8 cellular contexts compared by ENCODE assay signal in genomic region chr19:55546822-55547614, GRCh38. TPM values are rescaled to one million over a fixed set of nuclear protein-coding genes. Genes with fewer than 3 reads are reported as not detected.
A peak's percentile ranks its signal among the peaks of the same experiment; 100 is the strongest.
DNase-seq lines count a peak whose midpoint lies in the region; ATAC-seq and TF ChIP-seq lines count a peak whose summit lies in the region.

No MANE protein-coding gene starts in this region.

- H3K4me1 ChIP-seq in BLaER1 (peaks cover 77% of the 10 kb centered on the region), PC-3 (ENCODE audit: insufficient read depth, low read length) (peaks cover 43% of the 10 kb centered on the region)

- peaks cover 3% of the 10 kb centered on the region for H3F3A ChIP-seq in PC-3 (ENCODE audit: low read length, unreplicated experiment)

- H4K20me1 ChIP-seq in BLaER1 = no peaks in the 10 kb centered on the region
- H4K20me1 ChIP-seq in PC-3 (ENCODE audit: low read length) = no peaks in the 10 kb centered on the region

- peak overlapping the region; percentile 95 for H3K27ac ChIP-seq in BLaER1
- H3K27ac ChIP-seq in PC-3 (ENCODE audit: low read length) = peak overlapping the region; percentile 80

- ATAC-seq in PC-3 (peak; percentile 79), omental fat pad (ENCODE audit: low FRiP score) (peak; percentile 87), HG02759 (IDR thresholded peaks at IDR 0.05; ENCODE audit: unreplicated experiment) (no peak), HG02884 (IDR thresholded peaks at IDR 0.05; ENCODE audit: unreplicated experiment) (no peak)

- H3K9me3 ChIP-seq in BLaER1 (no peaks in the 10 kb centered on the region), PC-3 (ENCODE audit: low read length) (no peaks in the 10 kb centered on the region)

- H3K27me3 ChIP-seq in BLaER1 (no peaks in the 10 kb centered on the region), PC-3 (ENCODE audit: low read length) (no peaks in the 10 kb centered on the region)

- H3K4me2 ChIP-seq in BLaER1 (peak overlapping the region; percentile 85), PC-3 (ENCODE audit: low read length) (peak overlapping the region; percentile 72)

- H2AFZ ChIP-seq in PC-3 (ENCODE audit: low read length) = peak overlapping the region; percentile 1; the same call in 1 of the 2 replicates

- peak; percentile 92 for DNase-seq in PC-3
- peak; percentile 94 for DNase-seq in fibroblast of mammary gland (ENCODE audit: low read depth)
- DNase-seq in omental fat pad (ENCODE audit: low spot score) = peak; percentile 66
- DNase-seq in NCI-H1417 treated with DMSO at 0.1 percent for 48 hours (lab: John Stamatoyannopoulos, UW) = no peak
- DNase-seq in activated T-cell treated with anti-CD3 and anti-CD28 coated beads for 4 hours = no peak

- POLR2A ChIA-PET in PC-3 (lab: Charles Lee; ENCODE audit: unreplicated experiment) = no interaction called here

- CTCF ChIA-PET in PC-3 (lab: Charles Lee) = no interaction called here

- no peaks in the 10 kb centered on the region for H3K9me2 ChIP-seq in PC-3 (replicated peaks; ENCODE audit: low read length)

- no TSS peak for BruUV-seq in PC-3 (replicated peaks; lab: Mats Ljungman, UMichigan)

- TF ChIP-seq CTCF in PC-3 (conservative IDR thresholded peaks at IDR 0.05; ENCODE audit: low read depth, low read length) = no peak
- TF ChIP-seq CTCF in fibroblast of mammary gland (conservative IDR thresholded peaks at IDR 0.05; ENCODE audit: control insufficient read depth, insufficient read depth, low read depth, low read length) = no peak
- TF ChIP-seq CTCF in omental fat pad (IDR thresholded peaks at IDR 0.05) = no peak

- intact Hi-C loops in PC-3 (cut with micrococcal nuclease) = loop anchor here (1.0 kb wide), 1 partner anchor 21 kb away; no protein-coding TSS in a partner anchor

- H3K36me3 ChIP-seq in BLaER1 (no peaks in the 10 kb centered on the region), PC-3 (ENCODE audit: low read depth, low read length) (no peaks in the 10 kb centered on the region)

- peak overlapping the region; percentile 81 for H3K9ac ChIP-seq in BLaER1
- peak overlapping the region; percentile 16 for H3K9ac ChIP-seq in PC-3 (ENCODE audit: low read length)

- H3K4me3 ChIP-seq in BLaER1 = peak overlapping the region; percentile 47
- peak overlapping the region; percentile 38; the same call in 1 of the 2 replicates for H3K4me3 ChIP-seq in PC-3 (ENCODE audit: low read length)
- H3K4me3 ChIP-seq in fibroblast of mammary gland (ENCODE audit: control insufficient read depth, low read depth, low read length) = no peak overlapping the region

- no peaks in the 10 kb centered on the region for H3K79me2 ChIP-seq in PC-3 (ENCODE audit: low read length)

RNA-seq across cellular contexts. Expression of gene SBK3, which starts 1.7 kb away (rescaled TPM):
- total RNA-seq in PC-3 (2014; rRNA removed) (0.46 TPM in 1 of 2 replicates, not detected in the other), omental fat pad (1 to 10 TPM in 1 of 4 donors, under 1 TPM in 2, not detected in 1; 0.36 to 1.5 (median 0.79) TPM)

RNA-seq across cellular contexts. Expression of gene SBK2, which starts 10.1 kb away (rescaled TPM):
- total RNA-seq in PC-3 (2014; rRNA removed) (not detected in 2 replicates), omental fat pad (under 1 TPM in 1 of 4 donors, not detected in 3; 0.56 TPM)

RNA-seq across cellular contexts. Expression of gene ZNF579, which starts 33.6 kb away (rescaled TPM):
- total RNA-seq in PC-3 (2014; rRNA removed) (13.5 and 26.1 TPM in 2 replicates), omental fat pad (1 to 10 TPM; 1.3 to 4.0 (median 2.3) TPM)

RNA-seq across cellular contexts. Expression of gene FIZ1, which starts 52.3 kb away (rescaled TPM):
- total RNA-seq in PC-3 (2014; rRNA removed) (11.6 and 11.7 TPM in 2 replicates), omental fat pad (1 to 10 TPM; 4.2 to 7.1 (median 5.0) TPM)

RNA-seq across cellular contexts. Expression of gene ZNF524, which starts 53.1 kb away (rescaled TPM):
- total RNA-seq in PC-3 (2014; rRNA removed) (27.7 and 33.1 TPM in 2 replicates), omental fat pad (10 to 100 TPM; 15.6 to 27.5 (median 17.4) TPM)

Comparison
In these comparisons a context has a peak if more than half of its experiments do, and no peak if none do; other contexts are left out.
1. ATAC-seq: peak in PC-3 (single experiment) and omental fat pad (single experiment); none in HG02759 (single experiment) and HG02884 (single experiment).
2. DNase-seq: peak in PC-3 (single experiment), fibroblast of mammary gland (single experiment) and omental fat pad (single experiment); none in NCI-H1417 treated with DMSO at 0.1 percent for 48 hours (single experiment) and activated T-cell treated with anti-CD3 and anti-CD28 coated beads for 4 hours (single experiment).